In the genomic region with DNA sequence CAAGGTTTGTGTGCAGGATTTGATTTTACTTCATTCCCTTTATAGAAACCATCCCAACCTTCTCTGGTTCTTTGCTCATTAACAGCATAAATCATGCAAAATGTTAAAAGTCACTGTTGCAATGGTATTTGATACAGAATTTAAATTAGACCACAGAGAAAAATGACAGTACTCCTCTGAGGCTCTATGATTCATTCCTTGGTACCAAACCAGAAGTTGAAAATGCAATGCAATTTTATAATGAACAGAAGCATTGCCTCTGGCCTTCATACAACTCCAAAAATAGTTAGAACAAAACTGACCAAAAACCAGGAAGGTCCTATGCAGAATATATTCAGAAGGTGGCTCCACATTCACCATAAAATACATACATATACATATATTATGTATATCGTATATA, we compare ENCODE assay signal across 16 cellular contexts.
DNase-seq lines count a peak whose midpoint lies in the region; ATAC-seq lines count a peak whose summit lies in the region.
"Had no signal": no experiment of that assay in that cellular context is flagged by ENCODE, and none has a peak within 500 bp of the region (broad histone marks: within the 10 kb centered on the region; RNA-seq: fewer than 3 reads in every experiment).

No MANE protein-coding gene starts in this region.

- peak; percentile 12 for DNase-seq in GM04504 (ENCODE audit: low read depth)
- peak; percentile 6 for DNase-seq in NCI-H226
- DNase-seq in fibroblast of gingiva (ENCODE audit: low read depth): peak; percentile 71
- DNase-seq in KG1 (lab: John Stamatoyannopoulos, UW): no peak
- DNase-seq in activated effector memory CD4-positive, alpha-beta T cell treated with Interleukin-2 at 50 U/mL for 16 hours: no peak
- DNase-seq: COR-L47, DMS153, KBM-7, NCI-H1417, NCI-H2029, NCI-H2171 treated with DMSO at 0.1 percent for 48 hours, NCI-H524, Peyer's patch, SHP77 had no signal

- ATAC-seq in HG03039 (IDR thresholded peaks at IDR 0.05; ENCODE audit: unreplicated experiment): no peak
- ATAC-seq in activated CD4-positive, CD25-positive, alpha-beta regulatory T cell treated with anti-CD3 and anti-CD28 coated beads, Interleukin-2, amount 50 U/mL, for 24 hours: no peak

Comparison
In these comparisons a context has a peak if more than half of its experiments do, and no peak if none do; other contexts are left out.
1. DNase-seq: peak in GM04504 (single experiment), NCI-H226 (single experiment) and fibroblast of gingiva (single experiment); none in KG1 (single experiment) and activated effector memory CD4-positive, alpha-beta T cell treated with Interleukin-2 at 50 U/mL for 16 hours (single experiment).